In the genomic region with DNA sequence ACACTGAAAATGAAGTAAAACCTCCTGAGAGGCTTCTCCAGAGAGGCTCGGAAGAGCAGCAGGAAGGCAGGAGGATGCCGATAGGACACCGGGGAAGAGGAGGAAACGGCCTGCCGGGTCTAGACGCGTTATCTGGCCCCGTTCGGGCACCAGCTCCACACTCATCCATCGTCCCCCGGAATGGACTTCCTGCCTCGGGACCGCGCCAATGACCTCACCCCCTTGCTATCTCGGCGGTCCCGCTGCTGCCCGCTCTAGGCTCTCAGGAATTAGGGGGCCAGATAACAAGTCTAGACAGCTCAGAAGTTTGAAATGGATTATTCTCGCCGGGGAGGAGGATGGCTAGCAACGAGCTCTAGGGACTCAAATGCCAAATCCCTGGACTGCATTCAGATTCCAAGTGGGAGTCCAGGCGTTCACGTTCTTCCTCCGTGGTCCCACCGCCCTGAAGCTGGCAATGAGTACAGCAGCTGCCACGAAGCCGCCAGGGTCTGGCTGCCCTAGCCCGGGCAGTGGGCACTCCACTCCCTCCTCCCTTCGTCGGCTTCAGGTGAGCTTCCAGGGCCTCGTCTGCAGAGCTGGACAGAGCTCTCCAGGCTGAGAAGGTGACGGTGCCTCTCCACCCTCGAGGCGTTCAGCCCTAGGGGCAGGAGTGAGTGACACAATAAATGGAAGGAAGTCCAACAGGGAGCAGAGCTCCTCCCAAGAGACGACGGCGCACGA, we compare ENCODE assay signal across 11 cellular contexts.
DNase-seq lines count a peak whose midpoint lies in the region; ATAC-seq, FAIRE-seq and TF ChIP-seq lines count a peak whose summit lies in the region.
"Had no signal": no experiment of that assay in that cellular context is flagged by ENCODE, and none has a peak within 500 bp of the region (broad histone marks: within the 10 kb centered on the region; RNA-seq: fewer than 3 reads in every experiment).

No MANE protein-coding gene starts in this region.

- peak overlapping the region; percentile 71 for H3K4me2 ChIP-seq in endothelial cell of umbilical vein (ENCODE audit: insufficient read depth, low read length)
- H3K4me2 ChIP-seq: GM23338 had no signal

- TF ChIP-seq POLR2A in endothelial cell of umbilical vein (IDR thresholded peaks at IDR 0.05; ENCODE audit: low read depth, low read length), result peak; percentile 75

- H3K27ac ChIP-seq in endothelial cell of umbilical vein (ENCODE audit: insufficient read depth, low read depth, low read length), result peak overlapping the region; percentile 100
- no peak overlapping the region for H3K27ac ChIP-seq in lower lobe of right lung

- POLR2A ChIA-PET in endothelial cell of umbilical vein (lab: Charles Lee), result interaction anchor here (0.8 to 1.6 kb wide), 6 partner anchors 14 to 364 kb away, joined by 3 to 5 read pairs (median 4); no protein-coding TSS in a partner anchor

- H4K20me1 ChIP-seq in endothelial cell of umbilical vein (replicated peaks; ENCODE audit: control insufficient read depth, extremely low read depth, insufficient read depth, low read length), result no peaks in the 10 kb centered on the region

- H3K4me3 ChIP-seq in endothelial cell of umbilical vein (replicated peaks in 1 of 3; ENCODE audit: insufficient read depth in 1 of 3, low read depth in 1 of 3, low read length in 3 of 3) (peak overlapping the region in 1 of 3 experiments; percentile 34), lower lobe of right lung (no peak overlapping the region)
- H3K4me3 ChIP-seq: GM23338 had no signal

- intact Hi-C loops in Right ventricle myocardium inferior (cut with DNase I), result no loop called here
- intact Hi-C loops in cardiac septum (cut with DNase I), result no loop called here
- intact Hi-C loops in endothelial cell of umbilical vein (cut with micrococcal nuclease), result loop anchor here (1.0 to 10.0 kb wide), 10 partner anchors 14 to 363 kb away; partner anchors contain the start of gene FOXC2
- intact Hi-C loops in lower lobe of right lung (cut with DNase I), result no loop called here
- intact Hi-C loops in natural killer cell (cut with micrococcal nuclease), result no loop called here
- intact Hi-C loops in activated CD4-positive, alpha-beta T cell treated with anti-CD3 and anti-CD28 coated beads, Interleukin-2, amount 10 ng/mL, durations not matched to agents 24 days and 14 days (cut with micrococcal nuclease), result no loop called here

- peak overlapping the region; percentile 97 for H3K9ac ChIP-seq in endothelial cell of umbilical vein (replicated peaks; ENCODE audit: extremely low read depth, insufficient read depth, low read length)

- BruUV-seq in endothelial cell of umbilical vein (replicated peaks; lab: Mats Ljungman, UMichigan), result TSS peak; percentile 80

- H3K36me3 ChIP-seq in endothelial cell of umbilical vein (ENCODE audit: control insufficient read depth in 2 of 2, extremely low read depth in 1 of 2, insufficient read depth in 2 of 2, low read length in 2 of 2), result no peaks in the 10 kb centered on the region
- no peaks in the 10 kb centered on the region for H3K36me3 ChIP-seq in lower lobe of right lung

- H3K4me1 ChIP-seq in endothelial cell of umbilical vein (ENCODE audit: control insufficient read depth, extremely low read depth, insufficient read depth, low read length) (peaks cover 59% of the 10 kb centered on the region), lower lobe of right lung (peaks cover 20% of the 10 kb centered on the region)

- H3K27me3 Mint-ChIP-seq in natural killer cell (ENCODE audit: low read depth in 2 of 2), result peaks cover 32 to 36% of the 10 kb centered on the region in 2 donors
- peaks cover 42% of the 10 kb centered on the region for H3K27me3 Mint-ChIP-seq in activated CD4-positive, alpha-beta T cell treated with anti-CD3 and anti-CD28 coated beads, Interleukin-2, amount 10 ng/mL, durations not matched to agents 24 days and 14 days

- no peaks in the 10 kb centered on the region for H3K36me3 Mint-ChIP-seq in natural killer cell
- H3K36me3 Mint-ChIP-seq in activated CD4-positive, alpha-beta T cell treated with anti-CD3 and anti-CD28 coated beads, Interleukin-2, amount 10 ng/mL, durations not matched to agents 24 days and 14 days (ENCODE audit: low read depth), result no peaks in the 10 kb centered on the region

- H3K27ac Mint-ChIP-seq in natural killer cell, result no peak overlapping the region
- H3K27ac Mint-ChIP-seq in activated CD4-positive, alpha-beta T cell treated with anti-CD3 and anti-CD28 coated beads, Interleukin-2, amount 10 ng/mL, durations not matched to agents 24 days and 14 days, result no peak overlapping the region
- H3K27ac Mint-ChIP-seq: activated T-cell treated with anti-CD3 and anti-CD28 coated beads, Interleukin-2, amount 50 U/mL, for 72 hours; dendritic cell treated with granulocyte-macrophage colony-stimulating factor and Interleukin-4, amounts not matched to agents 40 ng/mL and 50 ng/mL, for 4 days; GM23338 had no signal

- no peak for TF ChIP-seq CTCF in endothelial cell of umbilical vein (IDR thresholded peaks at IDR 0.05; ENCODE audit: extremely low read depth in 1 of 2, insufficient read depth in 1 of 2, low read depth in 1 of 2, low read length in 2 of 2)
- TF ChIP-seq CTCF in lower lobe of right lung (IDR thresholded peaks at IDR 0.05), result no peak
- TF ChIP-seq CTCF in natural killer cell (IDR thresholded peaks at IDR 0.05), result no peak

- ATAC-seq in Right ventricle myocardium inferior (peak; percentile 36), lower lobe of right lung (peak; percentile 27 to 29), natural killer cell (no peak)
- ATAC-seq: activated T-cell treated with anti-CD3 and anti-CD28 coated beads, Interleukin-2, amount 50 U/mL, for 72 hours; GM23338 had no signal

- no peaks in the 10 kb centered on the region for H3K9me3 Mint-ChIP-seq in natural killer cell
- H3K9me3 Mint-ChIP-seq in activated CD4-positive, alpha-beta T cell treated with anti-CD3 and anti-CD28 coated beads, Interleukin-2, amount 10 ng/mL, durations not matched to agents 24 days and 14 days, result no peaks in the 10 kb centered on the region
- H3K9me3 Mint-ChIP-seq: activated T-cell treated with anti-CD3 and anti-CD28 coated beads, Interleukin-2, amount 50 U/mL, for 72 hours; dendritic cell treated with granulocyte-macrophage colony-stimulating factor and Interleukin-4, amounts not matched to agents 40 ng/mL and 50 ng/mL, for 4 days; GM23338 had no signal

- H3K9me1 ChIP-seq in endothelial cell of umbilical vein (replicated peaks; ENCODE audit: control insufficient read depth, extremely low read depth, insufficient read depth, low read length), result no peaks in the 10 kb centered on the region

- no peak overlapping the region for H2AFZ ChIP-seq in endothelial cell of umbilical vein (ENCODE audit: low read depth, low read length)
- H2AFZ ChIP-seq: GM23338 had no signal

- no peaks in the 10 kb centered on the region for H3K79me2 ChIP-seq in endothelial cell of umbilical vein (ENCODE audit: control insufficient read depth, insufficient read depth, low read length)

- peaks cover 0 to 7% of the 10 kb centered on the region in 2 donors for H3K4me1 Mint-ChIP-seq in natural killer cell
- H3K4me1 Mint-ChIP-seq in activated CD4-positive, alpha-beta T cell treated with anti-CD3 and anti-CD28 coated beads, Interleukin-2, amount 10 ng/mL, durations not matched to agents 24 days and 14 days, result no peaks in the 10 kb centered on the region
- H3K4me1 Mint-ChIP-seq: GM23338 had no signal

- FAIRE-seq in endothelial cell of umbilical vein (lab: Jason Lieb, UNC), result peak; percentile 99

- CTCF ChIA-PET in endothelial cell of umbilical vein (lab: Charles Lee), result interaction anchor here (0.7 to 2.5 kb wide), 10 partner anchors 9 to 365 kb away, joined by 3 to 22 read pairs (median 6); no protein-coding TSS in a partner anchor

- H3K9me3 ChIP-seq in endothelial cell of umbilical vein (replicated peaks; ENCODE audit: control insufficient read depth, insufficient read depth, low read length), result no peaks in the 10 kb centered on the region
- no peaks in the 10 kb centered on the region for H3K9me3 ChIP-seq in lower lobe of right lung

- DNase-seq in Right ventricle myocardium inferior (ENCODE audit: missing footprints), result no peak
- DNase-seq in cardiac septum (ENCODE audit: low spot score), result no peak
- DNase-seq in endothelial cell of umbilical vein (ENCODE audit: low read depth, low spot score), result peak; percentile 96
- DNase-seq in lower lobe of right lung, result no peak
- no peak for DNase-seq in occipital lobe (lab: John Stamatoyannopoulos, UW)
- DNase-seq in natural killer cell, result no peak
- no peak for DNase-seq in kidney glomerular epithelial cell (lab: John Stamatoyannopoulos, UW)
- DNase-seq in activated CD4-positive, alpha-beta T cell treated with anti-CD3 and anti-CD28 coated beads, Interleukin-2, amount 10 ng/mL, durations not matched to agents 24 days and 14 days, result no peak
- DNase-seq: activated T-cell treated with anti-CD3 and anti-CD28 coated beads, Interleukin-2, amount 50 U/mL, for 72 hours had no signal

- dilution Hi-C loops in endothelial cell of umbilical vein (cut with MboI; ENCODE audit: extremely low pct_ligation_motif_present, low sequenced_read_pairs), result no loop called here

- H3K27me3 ChIP-seq in endothelial cell of umbilical vein (ENCODE audit: control insufficient read depth in 2 of 2, insufficient read depth in 2 of 2, low read length in 2 of 2) (no peaks in the 10 kb centered on the region), lower lobe of right lung (ENCODE audit: low read depth) (peaks cover 79% of the 10 kb centered on the region)

- H3K4me3 Mint-ChIP-seq in natural killer cell, result no peak overlapping the region
- H3K4me3 Mint-ChIP-seq in activated CD4-positive, alpha-beta T cell treated with anti-CD3 and anti-CD28 coated beads, Interleukin-2, amount 10 ng/mL, durations not matched to agents 24 days and 14 days, result no peak overlapping the region
- H3K4me3 Mint-ChIP-seq: activated T-cell treated with anti-CD3 and anti-CD28 coated beads, Interleukin-2, amount 50 U/mL, for 72 hours; dendritic cell treated with granulocyte-macrophage colony-stimulating factor and Interleukin-4, amounts not matched to agents 40 ng/mL and 50 ng/mL, for 4 days; GM23338 had no signal

TF ChIP-seq in endothelial cell of umbilical vein, 7 proteins besides CTCF, POLR2A, EP300 and RAD21:
- peak; percentile 93 for TF ChIP-seq JUN (IDR thresholded peaks at IDR 0.05; ENCODE audit: borderline replicate concordance, insufficient read depth, insufficient read length, low read depth)
- peak; percentile 88 for TF ChIP-seq FOS (IDR thresholded peaks at IDR 0.05; ENCODE audit: borderline replicate concordance, insufficient read depth, low read length)
- peak; percentile 97 for TF ChIP-seq GATA2 (IDR thresholded peaks at IDR 0.05; ENCODE audit: insufficient read depth, insufficient read length, low read depth, low read length)
- peak; percentile 98 for TF ChIP-seq POLR2AphosphoS5 (IDR thresholded peaks at IDR 0.05; ENCODE audit: insufficient read depth, low read depth, low read length)
- TF ChIP-seq, protein P1, sequence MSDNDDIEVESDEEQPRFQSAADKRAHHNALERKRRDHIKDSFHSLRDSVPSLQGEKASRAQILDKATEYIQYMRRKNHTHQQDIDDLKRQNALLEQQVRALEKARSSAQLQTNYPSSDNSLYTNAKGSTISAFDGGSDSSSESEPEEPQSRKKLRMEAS (IDR thresholded peaks at IDR 0.05; ENCODE audit: insufficient read depth, insufficient read length), result no peak
- TF ChIP-seq MYC (IDR thresholded peaks at IDR 0.05; ENCODE audit: low read depth, low read length), result peak; percentile 12
- no peak for TF ChIP-seq EZH2 (IDR thresholded peaks at IDR 0.05; ENCODE audit: borderline replicate concordance, low read depth, low read length, severe bottlenecking)

Comparison
In these comparisons a context has a peak if more than half of its experiments do, and no peak if none do; other contexts are left out.
1. ATAC-seq: peak in Right ventricle myocardium inferior (single experiment) and lower lobe of right lung (2 of 2); none in natural killer cell (0 of 3).